Comparison of ENCODE assay signal across 16 cellular contexts in the genomic region with DNA sequence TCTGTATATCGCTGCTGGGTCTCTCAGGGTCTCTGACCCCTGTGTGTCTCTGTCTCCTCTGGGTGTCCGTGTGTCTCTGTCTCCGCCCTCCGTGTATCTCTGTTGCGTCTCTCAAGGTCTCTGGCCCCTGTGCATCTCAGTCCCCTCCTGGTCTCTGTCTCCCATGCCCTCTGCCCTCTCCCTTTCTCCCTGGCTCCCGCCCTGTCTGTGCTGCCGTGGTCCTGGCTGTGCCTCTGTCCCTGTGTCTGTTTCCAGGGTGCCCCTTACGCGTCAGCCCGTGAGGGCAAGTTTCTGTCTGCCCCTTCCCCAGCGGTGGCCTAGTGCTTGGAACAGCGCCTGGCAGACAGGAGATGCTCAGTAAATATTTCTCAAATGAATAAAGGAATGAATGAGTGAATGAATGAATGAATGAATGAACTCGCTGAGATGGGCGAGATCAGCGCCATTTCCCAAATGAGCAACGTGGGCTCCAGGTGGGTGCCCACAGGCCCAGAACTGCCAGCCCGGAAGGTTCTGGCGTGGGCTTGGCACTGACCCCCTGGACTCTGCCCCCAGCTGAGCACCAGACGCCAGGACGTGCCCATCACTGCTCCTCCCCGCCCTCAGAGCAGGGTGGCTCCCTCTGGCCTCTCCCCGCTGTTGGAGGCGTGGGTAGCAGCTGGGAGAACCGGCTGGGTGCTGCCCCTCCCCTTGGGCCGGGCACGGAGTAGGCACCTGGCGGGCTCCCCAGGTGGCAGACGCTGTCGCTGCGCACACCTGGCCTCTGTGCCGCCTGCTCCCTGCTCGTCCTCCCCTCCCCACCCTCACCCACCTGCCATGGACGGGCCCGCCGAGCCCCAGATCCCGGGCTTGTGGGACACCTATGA. TPM values are rescaled to one million over a fixed set of nuclear protein-coding genes. Genes with fewer than 3 reads are reported as not detected.
DNase-seq lines count a peak whose midpoint lies in the region; ATAC-seq, FAIRE-seq and TF ChIP-seq lines count a peak whose summit lies in the region.
"Had no signal": no experiment of that assay in that cellular context is flagged by ENCODE, and none has a peak within 500 bp of the region (broad histone marks: within the 10 kb centered on the region; RNA-seq: fewer than 3 reads in every experiment).

A gene (plus strand): TSS at position 736 of the 866 bp plus-strand sequence. CDS start 81 bp downstream, at position 817.

- POLR2A ChIA-PET in PC-3 (lab: Charles Lee; ENCODE audit: unreplicated experiment) (no interaction called here), HepG2 (lab: Yijun Ruan, JAX) (no interaction called here)

- BruUV-seq in PC-3 (replicated peaks; lab: Mats Ljungman, UMichigan) (no TSS peak), HepG2 (replicated peaks; lab: Mats Ljungman, UMichigan) (no TSS peak)

- H2AFZ ChIP-seq in PC-3 (ENCODE audit: low read length) (no peak within 1 kb of the TSS), HepG2 (ENCODE audit: low read length) (no peak within 1 kb of the TSS)

- H3K9me3 Mint-ChIP-seq in HFFc6 = no peaks in the 10 kb centered on the region
- H3K9me3 Mint-ChIP-seq: endodermal cell, T-cell had no signal

- DNase-seq in LNCaP clone FGC (ENCODE audit: low read depth) (peak; percentile 55), PC-3 (peak; percentile 59), HepG2 (ENCODE audit: low spot score) (no peak), D721Med (ENCODE audit: insufficient read length, low spot score) (no peak), HFFc6 (no peak)
- DNase-seq: AML-193, anterior cingulate cortex, endodermal cell, NCI-H446 treated with DMSO at 0.1 percent for 48 hours, T-cell had no signal

- H3K9ac ChIP-seq in PC-3 (ENCODE audit: low read length) (no peak within 1 kb of the TSS), HepG2 (ENCODE audit: insufficient read depth, low read depth, low read length) (no peak within 1 kb of the TSS)

- H3K27me3 ChIP-seq in PC-3 (ENCODE audit: low read length) (no peaks in the 10 kb centered on the region), HepG2 (ENCODE audit: control insufficient read depth in 1 of 2, insufficient read depth in 2 of 2, low read length in 2 of 2) (peaks cover 0 to 15% of the 10 kb centered on the region in 2 experiments; a peak in 3 of 5 replicates)

- H3K9me2 ChIP-seq in PC-3 (replicated peaks; ENCODE audit: low read length) = no peaks in the 10 kb centered on the region

- peak; percentile 62 for ATAC-seq in PC-3
- ATAC-seq in HepG2 = peak; percentile 45
- ATAC-seq in GM21447 (IDR thresholded peaks at IDR 0.05; ENCODE audit: unreplicated experiment) = no peak
- ATAC-seq in HG02623 (IDR thresholded peaks at IDR 0.05; ENCODE audit: unreplicated experiment) = no peak
- ATAC-seq: T-cell had no signal

- H3K4me3 ChIP-seq in LNCaP clone FGC (ENCODE audit: low read depth, low read length) (peak within 1 kb of the TSS; percentile 44), PC-3 (ENCODE audit: low read length) (peak within 1 kb of the TSS; percentile 42; the same call in 1 of the 2 replicates), HepG2 (replicated peaks in 1 of 3; ENCODE audit: insufficient read depth in 1 of 3, low read depth in 2 of 3, low read length in 3 of 3) (peak within 1 kb of the TSS in 1 of 3 experiments; percentile 16; a peak in 1 of 6 replicates)

- TF ChIP-seq CTCF in C4-2B (conservative IDR thresholded peaks at IDR 0.05) (no peak), LNCaP clone FGC (IDR thresholded peaks at IDR 0.05; ENCODE audit: control insufficient read depth, extremely low read depth, insufficient read depth) (0 out of 2 replicates have a peak, but pooled peaks have one; percentile 6), PC-3 (conservative IDR thresholded peaks at IDR 0.05; ENCODE audit: low read depth, low read length) (no peak), HepG2 (CRISPR knock-in tag; IDR thresholded peaks at IDR 0.05) (no peak), D721Med (IDR thresholded peaks at IDR 0.05; ENCODE audit: insufficient read depth, missing control alignments) (no peak), HFFc6 (IDR thresholded peaks at IDR 0.05) (no peak)

- H3K79me2 ChIP-seq in PC-3 (ENCODE audit: low read length) (no peaks in the 10 kb centered on the region), HepG2 (ENCODE audit: insufficient read depth, low read length) (no peaks in the 10 kb centered on the region)

- peaks cover 5% of the 10 kb centered on the region for H3K27me3 Mint-ChIP-seq in HFFc6 (ENCODE audit: insufficient read depth)

- FAIRE-seq in HepG2 (lab: Jason Lieb, UNC) (no peak), D721Med (lab: Jason Lieb, UNC) (no peak)
- FAIRE-seq: GM19239 had no signal

- no peak for TF ChIP-seq POLR2A in HepG2 (IDR thresholded peaks at IDR 0.05; ENCODE audit: insufficient read depth in 1 of 2, low read depth in 2 of 2, low read length in 2 of 2)

- H3K4me2 ChIP-seq in PC-3 (ENCODE audit: low read length) = peak within 1 kb of the TSS; percentile 57
- peak within 1 kb of the TSS; percentile 43; the same call in 1 of the 2 replicates for H3K4me2 ChIP-seq in HepG2 (ENCODE audit: low read depth, low read length)

- 28% methylated on average over 17 of the region's 36 CpGs for WGBS in HepG2 (ENCODE audit: low lambda C conversion rate)

- no peaks in the 10 kb centered on the region for H3K9me3 ChIP-seq in PC-3 (ENCODE audit: low read length)
- H3K9me3 ChIP-seq in HepG2 (ENCODE audit: low read length) = no peaks in the 10 kb centered on the region

- no peaks in the 10 kb centered on the region for H3K36me3 Mint-ChIP-seq in HFFc6 (ENCODE audit: low read depth)
- H3K36me3 Mint-ChIP-seq: T-cell had no signal

- CTCF ChIA-PET in PC-3 (lab: Charles Lee) (no interaction called here), HepG2 (lab: Yijun Ruan, JAX; ENCODE audit: low intra/inter-chr PET ratio, low total read pairs) (no interaction called here)

- H3K27ac Mint-ChIP-seq in HFFc6 = no peak within 1 kb of the TSS
- H3K27ac Mint-ChIP-seq: T-cell had no signal

- H3K4me1 ChIP-seq in PC-3 (ENCODE audit: insufficient read depth, low read length) = peaks cover 32% of the 10 kb centered on the region
- H3K4me1 ChIP-seq in HepG2 (ENCODE audit: insufficient read depth, low read length) = peaks cover 73% of the 10 kb centered on the region

- intact Hi-C loops in PC-3 (cut with micrococcal nuclease) = no loop called here
- intact Hi-C loops in HepG2 (cut with micrococcal nuclease; ENCODE audit: unreplicated experiment) = loop anchor here (5.0 kb wide), 1 partner anchor 34 kb away; no protein-coding TSS in a partner anchor

- no peak for TF ChIP-seq RAD21 in HepG2 (CRISPR knock-in tag; IDR thresholded peaks at IDR 0.05)

- no peaks in the 10 kb centered on the region for H3F3A ChIP-seq in PC-3 (ENCODE audit: low read length, unreplicated experiment)

- no peak within 1 kb of the TSS; the same call in 1 of the 2 replicates for H3K4me3 Mint-ChIP-seq in HFFc6
- H3K4me3 Mint-ChIP-seq: endodermal cell, T-cell had no signal

- peaks cover 31% of the 10 kb centered on the region for H3K4me1 Mint-ChIP-seq in HFFc6 (ENCODE audit: low read depth)
- H3K4me1 Mint-ChIP-seq: T-cell had no signal

- no peaks in the 10 kb centered on the region for H4K20me1 ChIP-seq in PC-3 (ENCODE audit: low read length)
- H4K20me1 ChIP-seq in HepG2 (ENCODE audit: insufficient read depth, low read length) = no peaks in the 10 kb centered on the region

- H3K27ac ChIP-seq in C4-2B = peak within 1 kb of the TSS; percentile 65
- 0 out of 2 replicates have a peak within 1 kb of the TSS, but pooled peaks have one; percentile 4 for H3K27ac ChIP-seq in PC-3 (ENCODE audit: low read length)
- no peak within 1 kb of the TSS for H3K27ac ChIP-seq in HepG2 (ENCODE audit: extremely low read length, insufficient read depth, low read length)

- in situ Hi-C loops in HepG2 (cut with HindIII; ENCODE audit: extremely low pct_ligation_motif_present, low pct_unique_long_range_greater_than_20kb) = no loop called here

- no peaks in the 10 kb centered on the region for H3K36me3 ChIP-seq in PC-3 (ENCODE audit: low read depth, low read length)
- no peaks in the 10 kb centered on the region for H3K36me3 ChIP-seq in HepG2 (replicated peaks in 1 of 2; ENCODE audit: control insufficient read depth in 1 of 2, insufficient read depth in 2 of 2, low read length in 2 of 2)

- TF ChIP-seq EP300 in HepG2 (IDR thresholded peaks at IDR 0.05; ENCODE audit: low read depth in 2 of 2, low read length in 2 of 2) (no peak), HepG2 (CRISPR knock-in tag; IDR thresholded peaks at IDR 0.05; ENCODE audit: borderline replicate concordance) (no peak)

TF ChIP-seq in HepG2, 621 proteins besides CTCF, POLR2A, EP300 and RAD21 (continues in another document):
- TF ChIP-seq MXI1 (IDR thresholded peaks at IDR 0.05; ENCODE audit: borderline replicate concordance, low read depth, low read length) = no peak

RNA-seq across cellular contexts. Expression of the gene that starts here (rescaled TPM):
- total RNA-seq in PC-3 (2014; rRNA removed) = 4.8 and 6.7 TPM in 2 replicates
- not detected in 2 replicates for total RNA-seq in HepG2 (2016; rRNA removed; fragmentation: Illumina TruSeq; extraction: Trizol)
- not detected in 2 replicates for total RNA-seq in HepG2 (2016; cell fraction: cytosol; rRNA removed; fragmentation: Illumina TruSeq; extraction: Trizol; ENCODE audit: low read depth)
- not detected in 2 replicates for total RNA-seq in HepG2 (2016; cell fraction: insoluble cytoplasmic fraction; rRNA removed; fragmentation: Illumina TruSeq; extraction: Trizol)
- total RNA-seq in HepG2 (2016; cell fraction: membrane; rRNA removed; fragmentation: Illumina TruSeq; extraction: Trizol) = not detected in 2 replicates
- total RNA-seq in HepG2 (2016; cell fraction: nucleus; rRNA removed; fragmentation: Illumina TruSeq; extraction: Trizol) = not detected in 2 replicates
- polyA plus RNA-seq in HepG2 (2011; rRNA removed) = 0.07 and 0.13 TPM in 2 replicates
- not detected in 2 replicates for polyA plus RNA-seq in HepG2 (2011; cell fraction: cytosol; rRNA removed)
- not detected in 2 replicates for polyA plus RNA-seq in HepG2 (2011; cell fraction: nucleus; rRNA removed)
- 0.19 TPM in 1 of 2 replicates, not detected in the other for polyA plus RNA-seq in HepG2 (2012)
- 0.14 TPM in 1 of 2 replicates, not detected in the other for polyA plus RNA-seq in HepG2 (2016; cell fraction: cytosol; fragmentation: Illumina TruSeq; extraction: Trizol; ENCODE audit: low read depth)
- polyA plus RNA-seq in HepG2 (2016; cell fraction: insoluble cytoplasmic fraction; fragmentation: Illumina TruSeq; extraction: Trizol; ENCODE audit: low read depth) = not detected in 2 replicates
- polyA plus RNA-seq in HepG2 (2016; cell fraction: membrane; fragmentation: Illumina TruSeq; extraction: Trizol; ENCODE audit: low read depth) = not detected in 2 replicates
- not detected in 2 replicates for polyA plus RNA-seq in HepG2 (2016; cell fraction: nucleus; fragmentation: Illumina TruSeq; extraction: Trizol; ENCODE audit: insufficient read depth, low read depth)
- 0.30 and 0.56 TPM in 2 replicates for polyA minus RNA-seq in HepG2 (2011; rRNA and poly(A)+ RNA removed; ENCODE audit: low replicate concordance)
- not detected in 2 replicates for polyA minus RNA-seq in HepG2 (2011; cell fraction: cytosol; rRNA and poly(A)+ RNA removed)
- not detected in 2 replicates for polyA minus RNA-seq in HepG2 (2011; cell fraction: nucleus; rRNA and poly(A)+ RNA removed)
- under 1 TPM in 1 of 6 experiments, not detected in 5; 0.33 TPM for total RNA-seq in HFFc6 (2021; fragmentation: NEBNext Ultra II Directional; extraction: Animal tissue kit (Norgen Biotek cat#: 25700))
- total RNA-seq: myocyte, skeletal muscle tissue, T-cell had no signal

Comparison
In these comparisons a context has a peak if more than half of its experiments do, and no peak if none do; other contexts are left out.
1. Peak in ATAC-seq and H3K4me2 ChIP-seq in HepG2; RNA of the gene not detected or under 1 TPM.
2. DNase-seq: peak in LNCaP clone FGC (single experiment) and PC-3 (single experiment); none in HepG2 (single experiment), D721Med (single experiment) and HFFc6 (single experiment).